Comparison of ENCODE assay signal across 10 cellular contexts in the genomic region with DNA sequence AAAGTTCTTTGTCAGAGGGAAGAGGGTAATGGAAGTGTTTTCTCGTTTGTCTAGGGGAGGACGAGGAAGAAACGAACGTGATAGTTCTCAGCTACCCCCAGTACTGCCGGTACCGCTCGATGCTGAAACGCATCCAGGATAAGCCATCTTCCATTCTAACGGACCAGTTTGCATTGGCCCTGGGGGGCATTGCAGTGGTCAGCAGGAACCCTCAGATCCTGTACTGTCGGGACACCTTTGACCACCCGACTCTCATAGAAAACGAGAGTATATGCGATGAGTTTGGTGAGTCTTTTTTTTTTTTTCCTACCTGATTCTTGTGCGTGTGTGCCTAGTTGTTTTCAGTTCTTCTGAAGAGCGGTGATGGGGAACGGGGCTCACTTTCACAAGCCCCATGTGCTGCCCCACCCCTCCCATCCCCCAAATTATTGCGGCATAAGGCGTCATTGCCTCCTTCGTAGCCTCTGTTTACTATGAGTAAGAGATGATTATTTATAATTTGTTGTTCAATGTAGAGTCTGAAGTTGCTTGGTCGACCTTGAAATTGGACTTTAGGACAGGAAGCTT.
DNase-seq lines count a peak whose midpoint lies in the region; ATAC-seq and FAIRE-seq lines count a peak whose summit lies in the region.
"Had no signal": no experiment of that assay in that cellular context is flagged by ENCODE, and none has a peak within 500 bp of the region (broad histone marks: within the 10 kb centered on the region; RNA-seq: fewer than 3 reads in every experiment).

No MANE protein-coding gene starts in this region.

- H3K4me3 Mint-ChIP-seq in central memory CD8-positive, alpha-beta T cell = no peak overlapping the region

- H3K36me3 Mint-ChIP-seq in central memory CD8-positive, alpha-beta T cell (ENCODE audit: insufficient read depth) = peaks cover 6% of the 10 kb centered on the region

- peaks cover 45% of the 10 kb centered on the region for H3K4me1 Mint-ChIP-seq in central memory CD8-positive, alpha-beta T cell

- no peaks in the 10 kb centered on the region for H3K9me3 Mint-ChIP-seq in central memory CD8-positive, alpha-beta T cell

- in situ Hi-C loops in ACHN (cut with HindIII; ENCODE audit: low pct_ligation_motif_present, low pct_unique_long_range_greater_than_20kb, low sequenced_read_pairs) = no loop called here

- peak overlapping the region; percentile 12 for H3K27ac Mint-ChIP-seq in central memory CD8-positive, alpha-beta T cell (ENCODE audit: low read depth)

- ATAC-seq in GM18517 (IDR thresholded peaks at IDR 0.05; ENCODE audit: unreplicated experiment) = peak; percentile 73
- ATAC-seq in GM19467 (IDR thresholded peaks at IDR 0.05; ENCODE audit: unreplicated experiment) = peak; percentile 74
- peak; percentile 68 for ATAC-seq in HG03064 (IDR thresholded peaks at IDR 0.05; ENCODE audit: low read depth, unreplicated experiment)
- ATAC-seq in central memory CD8-positive, alpha-beta T cell (replicated peaks; ENCODE audit: extremely low read depth, poor library complexity, severe bottlenecking) = peak; percentile 36
- no peak for ATAC-seq in left ventricle myocardium superior
- ATAC-seq: right cardiac atrium had no signal

- no peak for FAIRE-seq in HTR-8/SVneo (lab: Jason Lieb, UNC)

- intact Hi-C loops in left ventricle myocardium superior (cut with micrococcal nuclease) = no loop called here

- DNase-seq in central memory CD8-positive, alpha-beta T cell (ENCODE audit: low spot score in 2 of 2) = no peak
- DNase-seq in ACHN (no peak), HCEC 1CT (no peak), HTR-8/SVneo (ENCODE audit: insufficient read length, low spot score) (no peak), left ventricle myocardium superior (no peak)
- DNase-seq: right cardiac atrium, SK-N-SH had no signal

- H3K27me3 Mint-ChIP-seq in central memory CD8-positive, alpha-beta T cell = no peaks in the 10 kb centered on the region
